In genomic region chr16:56513972-56514371, GRCh38 we compare ENCODE assay signal across 8 cellular contexts. TPM values are rescaled to one million over a fixed set of nuclear protein-coding genes. Genes with fewer than 3 reads are reported as not detected.
DNase-seq lines count a peak whose midpoint lies in the region; ATAC-seq and TF ChIP-seq lines count a peak whose summit lies in the region.

No MANE protein-coding gene starts in this region.

- H3K4me1 ChIP-seq in ascending aorta = peaks cover 0 to 23% of the 10 kb centered on the region in 2 donors
- H3K4me1 ChIP-seq in right cardiac atrium (ENCODE audit: control insufficient read depth, insufficient read depth, low read length) = peaks cover 7% of the 10 kb centered on the region

- H3K27ac ChIP-seq in ascending aorta = no peak overlapping the region
- no peak overlapping the region for H3K27ac ChIP-seq in right cardiac atrium (ENCODE audit: low read length)

- peaks cover 17 to 23% of the 10 kb centered on the region in 2 donors for H3K36me3 ChIP-seq in ascending aorta

- ATAC-seq in right cardiac atrium = peak; percentile 58 to 70
- ATAC-seq in GM21381 (IDR thresholded peaks at IDR 0.05; ENCODE audit: unreplicated experiment) = no peak

- 54% methylated on average over 3 of the region's 3 CpGs for WGBS in right cardiac atrium

- H3K9me3 ChIP-seq in ascending aorta (no peaks in the 10 kb centered on the region), right cardiac atrium (ENCODE audit: control insufficient read depth, low read length) (no peaks in the 10 kb centered on the region)

- intact Hi-C loops in ascending aorta (cut with DNase I) = no loop called here
- intact Hi-C loops in right cardiac atrium (cut with DNase I) = loop anchor here in 3 of 4 donors (2.0 to 10.0 kb wide), 4 partner anchors 87 to 191 kb away; no protein-coding TSS in a partner anchor

- peak; percentile 88 for DNase-seq in DMS53 (lab: John Stamatoyannopoulos, UW)
- DNase-seq in HT1080 (ENCODE audit: low read depth) = peak; percentile 65
- peak; percentile 2 to 18 for DNase-seq in SHP77 (lab: John Stamatoyannopoulos, UW)
- peak in 1 of 2 donors; percentile 70 for DNase-seq in ascending aorta (ENCODE audit: low spot score in 2 of 2)
- peak in 1 of 3 donors; percentile 45 for DNase-seq in right cardiac atrium
- DNase-seq in smooth muscle cell of the brain vasculature (ENCODE audit: low read depth, low spot score) = peak; percentile 39
- no peak for DNase-seq in NCI-H187 treated with DMSO at 0.1 percent for 48 hours (lab: John Stamatoyannopoulos, UW)

- TF ChIP-seq CTCF in ascending aorta (IDR thresholded peaks at IDR 0.05) = peak; percentile 40 to 61 (median 51)

- H3K4me3 ChIP-seq in ascending aorta (no peak overlapping the region), right cardiac atrium (ENCODE audit: low read length) (no peak overlapping the region)

- H3K27me3 ChIP-seq in ascending aorta (no peaks in the 10 kb centered on the region), right cardiac atrium (ENCODE audit: control insufficient read depth, insufficient read depth) (no peaks in the 10 kb centered on the region)

RNA-seq across cellular contexts. Expression of gene BBS2, which starts 5.9 kb away (rescaled TPM):
- 18.9 and 23.3 TPM in 2 replicates for total RNA-seq in HT1080 (2014; rRNA removed; shearing (Covaris generic))
- 30.2 and 40.1 TPM in 2 replicates for polyA plus RNA-seq in HT1080 (2015; cell fraction: cytosol; rRNA removed)
- polyA plus RNA-seq in HT1080 (2015; cell fraction: nucleus; rRNA removed) = 92.8 and 97.7 TPM in 2 replicates
- total RNA-seq in ascending aorta (29.4 TPM), right cardiac atrium (10 to 100 TPM; 31.4 to 55.9 (median 39.8) TPM)
- 37.7 TPM for polyA plus RNA-seq in right cardiac atrium

RNA-seq across cellular contexts. Expression of gene MT4, which starts 50.9 kb away (rescaled TPM):
- not detected in 2 replicates for total RNA-seq in HT1080 (2014; rRNA removed; shearing (Covaris generic))
- not detected in 2 replicates for polyA plus RNA-seq in HT1080 (2015; cell fraction: cytosol; rRNA removed)
- not detected in 2 replicates for polyA plus RNA-seq in HT1080 (2015; cell fraction: nucleus; rRNA removed)
- total RNA-seq in ascending aorta = not detected
- total RNA-seq in right cardiac atrium = not detected
- not detected for polyA plus RNA-seq in right cardiac atrium
